15 cellular contexts compared by ENCODE assay signal in the genomic region with DNA sequence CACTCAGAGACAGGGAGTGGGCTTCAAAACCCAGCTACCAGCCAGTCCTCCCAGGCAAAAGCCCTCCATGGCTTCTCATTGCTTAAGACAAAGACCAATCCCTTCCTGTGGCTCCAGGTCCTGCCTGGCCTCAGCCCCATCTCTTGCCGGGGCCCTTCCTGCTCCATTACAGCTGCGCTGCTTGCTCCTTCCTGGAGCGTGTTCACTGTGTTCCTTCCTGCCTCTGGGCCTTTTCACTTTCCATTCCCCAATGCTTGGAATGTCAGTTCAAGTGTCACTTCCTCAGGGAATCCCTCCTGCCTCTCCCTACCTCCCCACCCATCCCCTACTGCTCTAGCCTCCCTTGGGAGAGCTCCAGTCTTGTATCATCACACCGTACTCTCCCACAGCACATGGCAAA. TPM values are rescaled to one million over a fixed set of nuclear protein-coding genes. Genes with fewer than 3 reads are reported as not detected.
DNase-seq lines count a peak whose midpoint lies in the region; ATAC-seq, FAIRE-seq and TF ChIP-seq lines count a peak whose summit lies in the region.
"Had no signal": no experiment of that assay in that cellular context is flagged by ENCODE, and none has a peak within 500 bp of the region (broad histone marks: within the 10 kb centered on the region; RNA-seq: fewer than 3 reads in every experiment).

No MANE protein-coding gene starts in this region.

- H3K27ac ChIP-seq in HepG2 (ENCODE audit: extremely low read length, insufficient read depth, low read length) (no peak overlapping the region), skin epidermis (peak overlapping the region in 13 of 21 experiments; percentile 2 to 67 (median 52))
- H3K27ac ChIP-seq: SK-N-MC had no signal

- no peak overlapping the region for H2AFZ ChIP-seq in HepG2 (ENCODE audit: low read length)

- H3K27me3 ChIP-seq in HepG2 (ENCODE audit: control insufficient read depth in 1 of 2, insufficient read depth in 2 of 2, low read length in 2 of 2), result no peaks in the 10 kb centered on the region; a peak in 1 of 5 replicates

- H3K9ac ChIP-seq in HepG2 (ENCODE audit: insufficient read depth, low read depth, low read length), result peak overlapping the region; percentile 35

- no peak overlapping the region for H3K27ac Mint-ChIP-seq in WTC11
- H3K27ac Mint-ChIP-seq: activated naive CD4-positive, alpha-beta T cell treated with anti-CD3 and anti-CD28 coated beads, Interleukin-2, amount 10 ng/mL, durations not matched to agents 7 days and 5 days; CD4-positive, CD25-positive, alpha-beta regulatory T cell had no signal

- intact Hi-C loops in HepG2 (cut with micrococcal nuclease; ENCODE audit: unreplicated experiment), result loop anchor here (1.0 kb wide), 1 partner anchor 23 kb away; no protein-coding TSS in a partner anchor

- H4K20me1 ChIP-seq in HepG2 (ENCODE audit: insufficient read depth, low read length), result no peaks in the 10 kb centered on the region

- TF ChIP-seq EP300 in HepG2 (IDR thresholded peaks at IDR 0.05; ENCODE audit: low read depth in 2 of 2, low read length in 2 of 2) (no peak), HepG2 (CRISPR knock-in tag; IDR thresholded peaks at IDR 0.05; ENCODE audit: borderline replicate concordance) (no peak)

- WGBS in HepG2 (ENCODE audit: low lambda C conversion rate), result 22% methylated on average over 4 of the region's 4 CpGs

- peaks cover 81% of the 10 kb centered on the region for H3K4me1 ChIP-seq in HepG2 (ENCODE audit: insufficient read depth, low read length)
- H3K4me1 ChIP-seq: HAP-1 had no signal

- peak overlapping the region in 1 of 3 experiments; percentile 59; a peak in 2 of 6 replicates for H3K4me3 ChIP-seq in HepG2 (replicated peaks in 1 of 3; ENCODE audit: insufficient read depth in 1 of 3, low read depth in 2 of 3, low read length in 3 of 3)
- H3K4me3 ChIP-seq in skin epidermis, result no peak overlapping the region
- H3K4me3 ChIP-seq: HAP-1, SK-N-MC had no signal

- in situ Hi-C loops in HepG2 (cut with HindIII; ENCODE audit: extremely low pct_ligation_motif_present, low pct_unique_long_range_greater_than_20kb), result no loop called here

- H3K4me3 Mint-ChIP-seq in WTC11, result no peak overlapping the region
- H3K4me3 Mint-ChIP-seq: activated naive CD4-positive, alpha-beta T cell treated with anti-CD3 and anti-CD28 coated beads, Interleukin-2, amount 10 ng/mL, durations not matched to agents 7 days and 5 days; CD4-positive, CD25-positive, alpha-beta regulatory T cell had no signal

- H3K9me3 ChIP-seq in HepG2 (ENCODE audit: low read length), result no peaks in the 10 kb centered on the region
- H3K9me3 ChIP-seq: HAP-1 had no signal

- CTCF ChIA-PET in WTC11 (lab: Charles Lee) (interaction anchor here (0.8 to 3.7 kb wide), 5 partner anchors 10 to 90 kb away, joined by 3 to 20 read pairs (median 4); no protein-coding TSS in a partner anchor), HepG2 (lab: Yijun Ruan, JAX; ENCODE audit: low intra/inter-chr PET ratio, low total read pairs) (no interaction called here)

- TF ChIP-seq CTCF in WTC11 (IDR thresholded peaks at IDR 0.05), result no peak
- TF ChIP-seq CTCF in HepG2 (CRISPR knock-in tag; IDR thresholded peaks at IDR 0.05), result no peak

- DNase-seq in EL (peak; percentile 70), WTC11 (ENCODE audit: low spot score) (no peak), HepG2 (ENCODE audit: low spot score) (no peak), RPMI8226 (no peak), NCI-H2107 (lab: John Stamatoyannopoulos, UW) (no peak)
- DNase-seq: activated CD4-positive, alpha-beta T cell treated with anti-CD3 and anti-CD28 coated beads, Interleukin-2, amount 50 U/mL, for 1 hour; activated naive CD4-positive, alpha-beta T cell treated with anti-CD3 and anti-CD28 coated beads, Interleukin-2, amount 10 ng/mL, durations not matched to agents 7 days and 5 days; CD4-positive, CD25-positive, alpha-beta regulatory T cell; naive B cell; stimulated activated naive CD4-positive, alpha-beta T cell treated with Interleukin-2 at 50 U/mL for 16 hours had no signal

- no peak for TF ChIP-seq POLR2A in HepG2 (IDR thresholded peaks at IDR 0.05; ENCODE audit: insufficient read depth in 1 of 2, low read depth in 2 of 2, low read length in 2 of 2)

- H3K36me3 ChIP-seq in HepG2 (replicated peaks in 1 of 2; ENCODE audit: control insufficient read depth in 1 of 2, insufficient read depth in 2 of 2, low read length in 2 of 2), result no peaks in the 10 kb centered on the region
- H3K36me3 ChIP-seq: HAP-1 had no signal

- no TSS peak for BruUV-seq in HepG2 (replicated peaks; lab: Mats Ljungman, UMichigan)

- FAIRE-seq in HepG2 (lab: Jason Lieb, UNC), result no peak

- POLR2A ChIA-PET in WTC11 (lab: Charles Lee), result no interaction called here
- POLR2A ChIA-PET in HepG2 (lab: Yijun Ruan, JAX), result interaction anchor here (0.9 to 5.3 kb wide), 4 partner anchors 10 to 101 kb away, joined by 5 to 37 read pairs (median 11); partner anchors contain the start of gene UQCC2

- ATAC-seq in WTC11 (no peak; the same call in 1 of the 2 replicates), HepG2 (no peak), GM21423 (IDR thresholded peaks at IDR 0.05; ENCODE audit: unreplicated experiment) (no peak), HG03196 (IDR thresholded peaks at IDR 0.05; ENCODE audit: unreplicated experiment) (no peak)

- TF ChIP-seq RAD21 in HepG2 (CRISPR knock-in tag; IDR thresholded peaks at IDR 0.05), result no peak

- H3K36me3 Mint-ChIP-seq in WTC11, result peaks cover 1% of the 10 kb centered on the region; the same call in 1 of the 2 replicates
- H3K36me3 Mint-ChIP-seq: activated naive CD4-positive, alpha-beta T cell treated with anti-CD3 and anti-CD28 coated beads, Interleukin-2, amount 10 ng/mL, durations not matched to agents 7 days and 5 days; CD4-positive, CD25-positive, alpha-beta regulatory T cell had no signal

- H3K79me2 ChIP-seq in HepG2 (ENCODE audit: insufficient read depth, low read length), result no peaks in the 10 kb centered on the region

- H3K9me3 Mint-ChIP-seq in WTC11, result peaks cover 4% of the 10 kb centered on the region

- H3K4me1 Mint-ChIP-seq in WTC11, result peaks cover 45% of the 10 kb centered on the region

- peaks cover 4% of the 10 kb centered on the region; the same call in 1 of the 2 replicates for H3K27me3 Mint-ChIP-seq in WTC11 (ENCODE audit: low read depth)
- H3K27me3 Mint-ChIP-seq: naive B cell had no signal

- peak overlapping the region; percentile 77 for H3K4me2 ChIP-seq in HepG2 (ENCODE audit: low read depth, low read length)

TF ChIP-seq in HepG2, 621 proteins besides CTCF, POLR2A, EP300 and RAD21 (continues in another document):
- TF ChIP-seq TEAD3 (CRISPR knock-in tag; optimal IDR thresholded peaks at IDR 0.05; ENCODE audit: borderline replicate concordance) (peak; percentile 12), HCFC1 (IDR thresholded peaks at IDR 0.05; ENCODE audit: low read depth, low read length) (no peak), CHCHD3 (CRISPR knock-in tag; IDR thresholded peaks at IDR 0.05) (no peak)

RNA-seq across cellular contexts. Expression of gene ITPR3, which starts 11.1 kb away (rescaled TPM):
- total RNA-seq in WTC11 (2021) (42.5 to 47.3 TPM (median 42.9 TPM) in 3 replicates), HepG2 (2016; rRNA removed; fragmentation: Illumina TruSeq; extraction: Trizol) (3.4 and 3.8 TPM in 2 replicates)
- total RNA-seq in HepG2 (2016; cell fraction: cytosol; rRNA removed; fragmentation: Illumina TruSeq; extraction: Trizol; ENCODE audit: low read depth), result 0.30 and 0.44 TPM in 2 replicates
- total RNA-seq in HepG2 (2016; cell fraction: insoluble cytoplasmic fraction; rRNA removed; fragmentation: Illumina TruSeq; extraction: Trizol), result 2.6 and 4.1 TPM in 2 replicates
- 1.5 and 1.7 TPM in 2 replicates for total RNA-seq in HepG2 (2016; cell fraction: membrane; rRNA removed; fragmentation: Illumina TruSeq; extraction: Trizol)
- 5.0 and 5.8 TPM in 2 replicates for total RNA-seq in HepG2 (2016; cell fraction: nucleus; rRNA removed; fragmentation: Illumina TruSeq; extraction: Trizol)
- 21.4 and 27.4 TPM in 2 replicates for polyA plus RNA-seq in HepG2 (2011; rRNA removed)
- 11.6 and 15.9 TPM in 2 replicates for polyA plus RNA-seq in HepG2 (2011; cell fraction: cytosol; rRNA removed)
- polyA plus RNA-seq in HepG2 (2011; cell fraction: nucleus; rRNA removed), result 175 and 242 TPM in 2 replicates
- polyA plus RNA-seq in HepG2 (2012), result 10.0 and 18.8 TPM in 2 replicates
- polyA plus RNA-seq in HepG2 (2016; cell fraction: cytosol; fragmentation: Illumina TruSeq; extraction: Trizol; ENCODE audit: low read depth), result 0.20 and 0.24 TPM in 2 replicates
- 1.6 and 2.3 TPM in 2 replicates for polyA plus RNA-seq in HepG2 (2016; cell fraction: insoluble cytoplasmic fraction; fragmentation: Illumina TruSeq; extraction: Trizol; ENCODE audit: low read depth)
- polyA plus RNA-seq in HepG2 (2016; cell fraction: membrane; fragmentation: Illumina TruSeq; extraction: Trizol; ENCODE audit: low read depth), result 0.54 and 0.78 TPM in 2 replicates
- 11.8 and 13.7 TPM in 2 replicates for polyA plus RNA-seq in HepG2 (2016; cell fraction: nucleus; fragmentation: Illumina TruSeq; extraction: Trizol; ENCODE audit: insufficient read depth, low read depth)
- 47.0 and 79.8 TPM in 2 replicates for polyA minus RNA-seq in HepG2 (2011; rRNA and poly(A)+ RNA removed; ENCODE audit: low replicate concordance)
- polyA minus RNA-seq in HepG2 (2011; cell fraction: cytosol; rRNA and poly(A)+ RNA removed), result 20.4 and 20.8 TPM in 2 replicates
- polyA minus RNA-seq in HepG2 (2011; cell fraction: nucleus; rRNA and poly(A)+ RNA removed), result 36.2 and 39.1 TPM in 2 replicates

RNA-seq across cellular contexts. Expression of gene BAK1, which starts 30.0 kb away (rescaled TPM):
- total RNA-seq in WTC11 (2021) (40.5 to 40.9 TPM (median 40.5 TPM) in 3 replicates), HepG2 (2016; rRNA removed; fragmentation: Illumina TruSeq; extraction: Trizol) (23.8 and 25.9 TPM in 2 replicates)
- total RNA-seq in HepG2 (2016; cell fraction: cytosol; rRNA removed; fragmentation: Illumina TruSeq; extraction: Trizol; ENCODE audit: low read depth), result 16.2 and 22.7 TPM in 2 replicates
- 24.2 and 26.8 TPM in 2 replicates for total RNA-seq in HepG2 (2016; cell fraction: insoluble cytoplasmic fraction; rRNA removed; fragmentation: Illumina TruSeq; extraction: Trizol)
- total RNA-seq in HepG2 (2016; cell fraction: membrane; rRNA removed; fragmentation: Illumina TruSeq; extraction: Trizol), result 40.6 and 46.1 TPM in 2 replicates
- total RNA-seq in HepG2 (2016; cell fraction: nucleus; rRNA removed; fragmentation: Illumina TruSeq; extraction: Trizol), result 11.2 and 14.0 TPM in 2 replicates
- polyA plus RNA-seq in HepG2 (2011; rRNA removed), result 15.0 and 22.2 TPM in 2 replicates
- polyA plus RNA-seq in HepG2 (2011; cell fraction: cytosol; rRNA removed), result 19.9 and 23.5 TPM in 2 replicates
- polyA plus RNA-seq in HepG2 (2011; cell fraction: nucleus; rRNA removed), result 13.5 and 15.1 TPM in 2 replicates
- polyA plus RNA-seq in HepG2 (2012), result 10.2 and 16.3 TPM in 2 replicates
- 21.1 and 27.3 TPM in 2 replicates for polyA plus RNA-seq in HepG2 (2016; cell fraction: cytosol; fragmentation: Illumina TruSeq; extraction: Trizol; ENCODE audit: low read depth)
- 25.7 and 28.6 TPM in 2 replicates for polyA plus RNA-seq in HepG2 (2016; cell fraction: insoluble cytoplasmic fraction; fragmentation: Illumina TruSeq; extraction: Trizol; ENCODE audit: low read depth)
- 36.0 and 39.7 TPM in 2 replicates for polyA plus RNA-seq in HepG2 (2016; cell fraction: membrane; fragmentation: Illumina TruSeq; extraction: Trizol; ENCODE audit: low read depth)
- polyA plus RNA-seq in HepG2 (2016; cell fraction: nucleus; fragmentation: Illumina TruSeq; extraction: Trizol; ENCODE audit: insufficient read depth, low read depth), result 24.6 and 25.1 TPM in 2 replicates
- 38.8 and 50.3 TPM in 2 replicates for polyA minus RNA-seq in HepG2 (2011; rRNA and poly(A)+ RNA removed; ENCODE audit: low replicate concordance)
- 14.0 and 16.7 TPM in 2 replicates for polyA minus RNA-seq in HepG2 (2011; cell fraction: cytosol; rRNA and poly(A)+ RNA removed)
- polyA minus RNA-seq in HepG2 (2011; cell fraction: nucleus; rRNA and poly(A)+ RNA removed), result 7.6 and 8.2 TPM in 2 replicates
